ENCODE assay signal across 1 cellular context in genomic region chr10:59831658-59832503, GRCh38.
TF ChIP-seq lines count a peak whose summit lies in the region.

No MANE protein-coding gene starts in this region.

TF ChIP-seq in WTC11, 78 proteins besides CTCF, POLR2A, EP300 and RAD21:
- no peak for TF ChIP-seq ARID4B (CRISPR knock-in tag; IDR thresholded peaks at IDR 0.05; ENCODE audit: borderline replicate concordance)
- TF ChIP-seq FOXJ3 (CRISPR knock-in tag; IDR thresholded peaks at IDR 0.05; ENCODE audit: borderline replicate concordance): no peak
- TF ChIP-seq E2F4 (CRISPR knock-in tag; IDR thresholded peaks at IDR 0.05; ENCODE audit: borderline replicate concordance, low read depth): no peak
- TF ChIP-seq GABPB1 (CRISPR knock-in tag; IDR thresholded peaks at IDR 0.05): no peak
- no peak for TF ChIP-seq JUN (CRISPR knock-in tag; IDR thresholded peaks at IDR 0.05)
- TF ChIP-seq CREM (CRISPR knock-in tag; IDR thresholded peaks at IDR 0.05): no peak
- no peak for TF ChIP-seq TEAD1 (CRISPR knock-in tag; IDR thresholded peaks at IDR 0.05)
- no peak for TF ChIP-seq RELA (CRISPR knock-in tag; IDR thresholded peaks at IDR 0.05; ENCODE audit: borderline replicate concordance)
- no peak for TF ChIP-seq ZNF425 (CRISPR knock-in tag; conservative IDR thresholded peaks at IDR 0.05)
- TF ChIP-seq E2F1 (CRISPR knock-in tag; IDR thresholded peaks at IDR 0.05): no peak
- TF ChIP-seq ATF3 (CRISPR knock-in tag; conservative IDR thresholded peaks at IDR 0.05): no peak
- no peak for TF ChIP-seq ELF4 (CRISPR knock-in tag; IDR thresholded peaks at IDR 0.05; ENCODE audit: low read depth)
- no peak for TF ChIP-seq ZBTB43 (CRISPR knock-in tag; IDR thresholded peaks at IDR 0.05)
- no peak for TF ChIP-seq USF1 (CRISPR knock-in tag; IDR thresholded peaks at IDR 0.05)
- no peak for TF ChIP-seq ZNF532 (CRISPR knock-in tag; IDR thresholded peaks at IDR 0.05; ENCODE audit: borderline replicate concordance)
- no peak for TF ChIP-seq ZNF671 (CRISPR knock-in tag; IDR thresholded peaks at IDR 0.05)
- no peak for TF ChIP-seq ATF2 (CRISPR knock-in tag; IDR thresholded peaks at IDR 0.05; ENCODE audit: borderline replicate concordance, low read depth)
